ENCODE assay signal across 11 cellular contexts in genomic region chr9:37324261-37324683, GRCh38.
DNase-seq lines count a peak whose midpoint lies in the region; ATAC-seq and TF ChIP-seq lines count a peak whose summit lies in the region.
"Had no signal": no experiment of that assay in that cellular context is flagged by ENCODE, and none has a peak within 500 bp of the region (broad histone marks: within the 10 kb centered on the region; RNA-seq: fewer than 3 reads in every experiment).

No MANE protein-coding gene starts in this region.

- TF ChIP-seq CTCF in activated B cell treated with CpG ODN at 0.5 μM for 24 hours (IDR thresholded peaks at IDR 0.05) (no peak), right lobe of liver (IDR thresholded peaks at IDR 0.05) (no peak), vagina (IDR thresholded peaks at IDR 0.05) (no peak)

- H3K27ac ChIP-seq in right lobe of liver (no peak overlapping the region), vagina (no peak overlapping the region)

- no peak for ATAC-seq in stimulated activated naive CD8-positive, alpha-beta T cell treated with anti-CD3 and anti-CD28 coated beads, Interleukin-15, amount 100 ng/mL, for 72 hours
- ATAC-seq in HG03103 (IDR thresholded peaks at IDR 0.05; ENCODE audit: low read depth, unreplicated experiment), result peak; percentile 56
- peak; percentile 86 for ATAC-seq in activated B cell treated with CpG ODN at 0.5 μM for 24 hours (ENCODE audit: low read depth)
- no peak for ATAC-seq in right lobe of liver

- TF ChIP-seq POLR2A in right lobe of liver (IDR thresholded peaks at IDR 0.05), result no peak
- TF ChIP-seq POLR2A in erythroblast (IDR thresholded peaks at IDR 0.05; ENCODE audit: low read length), result no peak
- no peak for TF ChIP-seq POLR2A in vagina (IDR thresholded peaks at IDR 0.05)

- DNase-seq in stimulated activated naive CD8-positive, alpha-beta T cell treated with anti-CD3 and anti-CD28 coated beads, Interleukin-15, amount 100 ng/mL, for 72 hours, result no peak
- DNase-seq in activated B cell treated with CpG ODN at 0.5 μM for 24 hours (peak; percentile 42), right lobe of liver (no peak), erythroblast (lab: John Stamatoyannopoulos, UW) (no peak), vagina (ENCODE audit: extremely low spot score in 2 of 2) (no peak), GM19238 (ENCODE audit: insufficient read length, low spot score) (no peak)
- DNase-seq: NK-92 treated with Interleukin-12 subunit alpha and Interleukin-12 subunit beta, amount 100 ng/mL, for 24 hours; right cardiac atrium had no signal

- peaks cover 19% of the 10 kb centered on the region for H3K4me1 Mint-ChIP-seq in stimulated activated naive CD8-positive, alpha-beta T cell treated with anti-CD3 and anti-CD28 coated beads, Interleukin-15, Interleukin-2, amounts not matched to agents 100 ng/mL and 50 ng/mL, for 24 hours (ENCODE audit: low read depth)
- peaks cover 6% of the 10 kb centered on the region for H3K4me1 Mint-ChIP-seq in stimulated activated naive CD8-positive, alpha-beta T cell treated with anti-CD3 and anti-CD28 coated beads, Interleukin-15, amount 100 ng/mL, for 72 hours
- H3K4me1 Mint-ChIP-seq in activated B cell treated with CpG ODN at 0.5 μM for 24 hours, result peaks cover 69% of the 10 kb centered on the region

- H3K27ac Mint-ChIP-seq in stimulated activated naive CD8-positive, alpha-beta T cell treated with anti-CD3 and anti-CD28 coated beads, Interleukin-15, Interleukin-2, amounts not matched to agents 100 ng/mL and 50 ng/mL, for 24 hours, result peak overlapping the region; percentile 78
- no peak overlapping the region for H3K27ac Mint-ChIP-seq in stimulated activated naive CD8-positive, alpha-beta T cell treated with anti-CD3 and anti-CD28 coated beads, Interleukin-15, amount 100 ng/mL, for 72 hours
- H3K27ac Mint-ChIP-seq in activated B cell treated with CpG ODN at 0.5 μM for 24 hours, result peak overlapping the region; percentile 99
- H3K27ac Mint-ChIP-seq: dendritic cell treated with granulocyte-macrophage colony-stimulating factor and Interleukin-4, amounts not matched to agents 40 ng/mL and 50 ng/mL, for 4 days had no signal

- H3K36me3 Mint-ChIP-seq in stimulated activated naive CD8-positive, alpha-beta T cell treated with anti-CD3 and anti-CD28 coated beads, Interleukin-15, Interleukin-2, amounts not matched to agents 100 ng/mL and 50 ng/mL, for 24 hours (ENCODE audit: low read depth), result peaks cover 18% of the 10 kb centered on the region
- H3K36me3 Mint-ChIP-seq in activated B cell treated with CpG ODN at 0.5 μM for 24 hours (ENCODE audit: low read depth), result peaks cover 27% of the 10 kb centered on the region

- H3K27me3 Mint-ChIP-seq in stimulated activated naive CD8-positive, alpha-beta T cell treated with anti-CD3 and anti-CD28 coated beads, Interleukin-15, Interleukin-2, amounts not matched to agents 100 ng/mL and 50 ng/mL, for 24 hours, result no peaks in the 10 kb centered on the region
- H3K27me3 Mint-ChIP-seq in stimulated activated naive CD8-positive, alpha-beta T cell treated with anti-CD3 and anti-CD28 coated beads, Interleukin-15, amount 100 ng/mL, for 72 hours, result no peaks in the 10 kb centered on the region
- H3K27me3 Mint-ChIP-seq in activated B cell treated with CpG ODN at 0.5 μM for 24 hours, result no peaks in the 10 kb centered on the region
- H3K27me3 Mint-ChIP-seq: dendritic cell treated with granulocyte-macrophage colony-stimulating factor and Interleukin-4, amounts not matched to agents 40 ng/mL and 50 ng/mL, for 4 days had no signal

- H3K36me3 ChIP-seq in right lobe of liver (no peaks in the 10 kb centered on the region), vagina (no peaks in the 10 kb centered on the region)

- 72% methylated on average over 4 of the region's 7 CpGs for WGBS in right lobe of liver (ENCODE audit: insufficient coverage, low coverage, low lambda C conversion rate, missing lambda C conversion rate)

- no peaks in the 10 kb centered on the region for H3K9me3 ChIP-seq in right lobe of liver
- no peaks in the 10 kb centered on the region for H3K9me3 ChIP-seq in vagina

- peaks cover 0 to 18% (median 0%) of the 10 kb centered on the region in 4 donors for H3K4me1 ChIP-seq in right lobe of liver
- H3K4me1 ChIP-seq in vagina, result no peaks in the 10 kb centered on the region

- no peak overlapping the region for H3K4me3 ChIP-seq in right lobe of liver
- H3K4me3 ChIP-seq in vagina, result no peak overlapping the region

- H3K4me3 Mint-ChIP-seq in stimulated activated naive CD8-positive, alpha-beta T cell treated with anti-CD3 and anti-CD28 coated beads, Interleukin-15, Interleukin-2, amounts not matched to agents 100 ng/mL and 50 ng/mL, for 24 hours, result no peak overlapping the region
- no peak overlapping the region for H3K4me3 Mint-ChIP-seq in stimulated activated naive CD8-positive, alpha-beta T cell treated with anti-CD3 and anti-CD28 coated beads, Interleukin-15, amount 100 ng/mL, for 72 hours
- peak overlapping the region; percentile 59 for H3K4me3 Mint-ChIP-seq in activated B cell treated with CpG ODN at 0.5 μM for 24 hours
- H3K4me3 Mint-ChIP-seq: dendritic cell treated with granulocyte-macrophage colony-stimulating factor and Interleukin-4, amounts not matched to agents 40 ng/mL and 50 ng/mL, for 4 days had no signal

- CTCF ChIA-PET in activated B cell treated with CpG ODN at 0.5 μM for 24 hours (lab: Charles Lee), result interaction anchor here (0.6 to 2.6 kb wide), 13 partner anchors 13 to 691 kb away, joined by 3 to 14 read pairs (median 5); partner anchors contain the start of gene ZCCHC7

- intact Hi-C loops in activated B cell treated with CpG ODN at 0.5 μM for 24 hours (cut with micrococcal nuclease) (loop anchor here (1.0 to 5.0 kb wide), 7 partner anchors 22 to 330 kb away; partner anchors contain the start of gene ZCCHC7), right lobe of liver (cut with DNase I) (no loop called here), vagina (cut with DNase I) (no loop called here)

- H3K27me3 ChIP-seq in right lobe of liver, result no peaks in the 10 kb centered on the region
- H3K27me3 ChIP-seq in vagina, result no peaks in the 10 kb centered on the region

- H3K9me3 Mint-ChIP-seq in stimulated activated naive CD8-positive, alpha-beta T cell treated with anti-CD3 and anti-CD28 coated beads, Interleukin-15, Interleukin-2, amounts not matched to agents 100 ng/mL and 50 ng/mL, for 24 hours, result no peaks in the 10 kb centered on the region
- H3K9me3 Mint-ChIP-seq in stimulated activated naive CD8-positive, alpha-beta T cell treated with anti-CD3 and anti-CD28 coated beads, Interleukin-15, amount 100 ng/mL, for 72 hours, result no peaks in the 10 kb centered on the region
- H3K9me3 Mint-ChIP-seq in activated B cell treated with CpG ODN at 0.5 μM for 24 hours, result no peaks in the 10 kb centered on the region
- H3K9me3 Mint-ChIP-seq: dendritic cell treated with granulocyte-macrophage colony-stimulating factor and Interleukin-4, amounts not matched to agents 40 ng/mL and 50 ng/mL, for 4 days had no signal

- POLR2A ChIA-PET in activated B cell treated with CpG ODN at 0.5 μM for 24 hours (lab: Charles Lee), result interaction anchor here (0.5 to 3.5 kb wide), 45 partner anchors 10 to 330 kb away, joined by 3 to 85 read pairs (median 5); partner anchors contain the start of genes GRHPR, PAX5, POLR1E and TOMM5

Comparison
In these comparisons a context has a peak if more than half of its experiments do, and no peak if none do; other contexts are left out.
1. H3K27ac Mint-ChIP-seq: peak in stimulated activated naive CD8-positive, alpha-beta T cell treated with anti-CD3 and anti-CD28 coated beads, Interleukin-15, Interleukin-2, amounts not matched to agents 100 ng/mL and 50 ng/mL, for 24 hours (single experiment) and activated B cell treated with CpG ODN at 0.5 μM for 24 hours (single experiment); none in stimulated activated naive CD8-positive, alpha-beta T cell treated with anti-CD3 and anti-CD28 coated beads, Interleukin-15, amount 100 ng/mL, for 72 hours (0 of 2).
2. ATAC-seq: peak in HG03103 (single experiment) and activated B cell treated with CpG ODN at 0.5 μM for 24 hours (single experiment); none in stimulated activated naive CD8-positive, alpha-beta T cell treated with anti-CD3 and anti-CD28 coated beads, Interleukin-15, amount 100 ng/mL, for 72 hours (single experiment) and right lobe of liver (0 of 4).